ENCODE assay signal across 15 cellular contexts in genomic region chr14:77882631-77883030, GRCh38.
DNase-seq lines count a peak whose midpoint lies in the region; ATAC-seq, FAIRE-seq and TF ChIP-seq lines count a peak whose summit lies in the region.
"Had no signal": no experiment of that assay in that cellular context is flagged by ENCODE, and none has a peak within 500 bp of the region (broad histone marks: within the 10 kb centered on the region; RNA-seq: fewer than 3 reads in every experiment).

No MANE protein-coding gene starts in this region.

- intact Hi-C loops in thyroid gland (cut with DNase I), result no loop called here
- intact Hi-C loops in activated CD8-positive, alpha-beta T cell treated with anti-CD3 and anti-CD28 coated beads for 36 hours (cut with micrococcal nuclease), result no loop called here

- H3K4me3 ChIP-seq in mesodermal cell (ENCODE audit: extremely low read depth, insufficient read depth, low read length, poor library complexity, severe bottlenecking) (no peak overlapping the region), thyroid gland (replicated peaks in 1 of 3) (no peak overlapping the region)
- H3K4me3 ChIP-seq: lower lobe of right lung, testis had no signal

- no peak overlapping the region for H3K4me3 Mint-ChIP-seq in activated CD8-positive, alpha-beta T cell treated with anti-CD3 and anti-CD28 coated beads for 36 hours
- H3K4me3 Mint-ChIP-seq: activated naive CD8-positive, alpha-beta T cell treated with anti-CD3 and anti-CD28 coated beads, Interleukin-2, amount 50 U/mL, for 24 hours; IgD-negative memory B cell had no signal

- H3K36me3 Mint-ChIP-seq in activated CD8-positive, alpha-beta T cell treated with anti-CD3 and anti-CD28 coated beads for 36 hours (ENCODE audit: low read depth), result peaks cover 15% of the 10 kb centered on the region

- no peak for TF ChIP-seq CTCF in thyroid gland (IDR thresholded peaks at IDR 0.05)
- no peak for TF ChIP-seq CTCF in activated CD8-positive, alpha-beta T cell treated with anti-CD3 and anti-CD28 coated beads for 36 hours (IDR thresholded peaks at IDR 0.05)

- WGBS in mesodermal cell (ENCODE audit: insufficient coverage in 2 of 2), 2 experiments, result 73 to 93% methylated on average over 2 of the region's 4 CpGs
- WGBS in thyroid gland, 2 donors, result 39 to 43% methylated on average over 4 of the region's 4 CpGs

- no peaks in the 10 kb centered on the region for H3K27me3 ChIP-seq in thyroid gland
- H3K27me3 ChIP-seq: testis had no signal

- POLR2A ChIA-PET in activated CD8-positive, alpha-beta T cell treated with anti-CD3 and anti-CD28 coated beads for 36 hours (lab: Charles Lee), result no interaction called here

- peak overlapping the region; percentile 84 for H3K27ac ChIP-seq in mesodermal cell (ENCODE audit: low read depth, low read length, severe bottlenecking)
- peak overlapping the region; percentile 51 to 70 (median 69) for H3K27ac ChIP-seq in thyroid gland
- H3K27ac ChIP-seq: lower lobe of right lung, testis had no signal

- no peak for FAIRE-seq in RCC 7860 (lab: Jason Lieb, UNC)
- FAIRE-seq: GM12892, H54 had no signal

- H3K9me3 Mint-ChIP-seq in activated CD8-positive, alpha-beta T cell treated with anti-CD3 and anti-CD28 coated beads for 36 hours, result no peaks in the 10 kb centered on the region
- H3K9me3 Mint-ChIP-seq: activated naive CD8-positive, alpha-beta T cell treated with anti-CD3 and anti-CD28 coated beads, Interleukin-2, amount 50 U/mL, for 24 hours; IgD-negative memory B cell had no signal

- H3K9me3 ChIP-seq in mesodermal cell (ENCODE audit: control insufficient read depth, low read length) (no peaks in the 10 kb centered on the region), thyroid gland (no peaks in the 10 kb centered on the region)
- H3K9me3 ChIP-seq: lower lobe of right lung, testis had no signal

- H3K4me1 Mint-ChIP-seq in activated CD8-positive, alpha-beta T cell treated with anti-CD3 and anti-CD28 coated beads for 36 hours (ENCODE audit: low read depth), result no peaks in the 10 kb centered on the region
- H3K4me1 Mint-ChIP-seq: activated naive CD8-positive, alpha-beta T cell treated with anti-CD3 and anti-CD28 coated beads, Interleukin-2, amount 50 U/mL, for 24 hours had no signal

- no peak for ATAC-seq in activated CD8-positive, alpha-beta T cell treated with anti-CD3 and anti-CD28 coated beads for 36 hours
- ATAC-seq: activated naive CD8-positive, alpha-beta T cell treated with anti-CD3 and anti-CD28 coated beads, Interleukin-2, amount 50 U/mL, for 24 hours; lower lobe of right lung had no signal

- no peak overlapping the region for H3K27ac Mint-ChIP-seq in activated CD8-positive, alpha-beta T cell treated with anti-CD3 and anti-CD28 coated beads for 36 hours
- H3K27ac Mint-ChIP-seq: activated naive CD8-positive, alpha-beta T cell treated with anti-CD3 and anti-CD28 coated beads, Interleukin-2, amount 50 U/mL, for 24 hours; IgD-negative memory B cell had no signal

- no peaks in the 10 kb centered on the region for H3K27me3 Mint-ChIP-seq in activated CD8-positive, alpha-beta T cell treated with anti-CD3 and anti-CD28 coated beads for 36 hours
- H3K27me3 Mint-ChIP-seq: activated naive CD8-positive, alpha-beta T cell treated with anti-CD3 and anti-CD28 coated beads, Interleukin-2, amount 50 U/mL, for 24 hours; IgD-negative memory B cell had no signal

- TF ChIP-seq POLR2A in thyroid gland (IDR thresholded peaks at IDR 0.05), result no peak

- peak; percentile 33 for DNase-seq in NCI-H748 (lab: John Stamatoyannopoulos, UW; ENCODE audit: unreplicated experiment)
- no peak for DNase-seq in NCI-H748 treated with DMSO at 0.1 percent for 48 hours (lab: John Stamatoyannopoulos, UW)
- DNase-seq in fibroblast of gingiva (ENCODE audit: low read depth), result peak; percentile 41
- peak; percentile 17 to 34 for DNase-seq in thyroid gland
- DNase-seq in activated CD8-positive, alpha-beta T cell treated with anti-CD3 and anti-CD28 coated beads for 36 hours, result no peak
- no peak for DNase-seq in NCI-H2107 (lab: John Stamatoyannopoulos, UW)
- DNase-seq in RCC 7860 (ENCODE audit: low spot score), result no peak
- DNase-seq: activated naive CD8-positive, alpha-beta T cell treated with anti-CD3 and anti-CD28 coated beads, Interleukin-2, amount 50 U/mL, for 24 hours; lower lobe of right lung; T1000; testis had no signal

- no peaks in the 10 kb centered on the region for H3K36me3 ChIP-seq in mesodermal cell (ENCODE audit: control insufficient read depth, insufficient read depth, low read length)
- H3K36me3 ChIP-seq in thyroid gland, result no peaks in the 10 kb centered on the region

- CTCF ChIA-PET in activated CD8-positive, alpha-beta T cell treated with anti-CD3 and anti-CD28 coated beads for 36 hours (lab: Charles Lee), result no interaction called here

- H3K4me1 ChIP-seq in mesodermal cell (ENCODE audit: control insufficient read depth, insufficient read depth, low read length, poor library complexity, severe bottlenecking) (peaks cover 10% of the 10 kb centered on the region), thyroid gland (peaks cover 13 to 56% of the 10 kb centered on the region in 2 donors)
- H3K4me1 ChIP-seq: lower lobe of right lung, testis had no signal

Comparison
In these comparisons a context has a peak if more than half of its experiments do, and no peak if none do; other contexts are left out.
1. DNase-seq: peak in NCI-H748 (single experiment), fibroblast of gingiva (single experiment) and thyroid gland (2 of 2); none in NCI-H748 treated with DMSO at 0.1 percent for 48 hours (single experiment), activated CD8-positive, alpha-beta T cell treated with anti-CD3 and anti-CD28 coated beads for 36 hours (single experiment), NCI-H2107 (single experiment) and RCC 7860 (single experiment).